Comparison of ENCODE assay signal across 9 cellular contexts in genomic region chr16:88882358-88883030, GRCh38. TPM values are rescaled to one million over a fixed set of nuclear protein-coding genes. Genes with fewer than 3 reads are reported as not detected.
DNase-seq lines count a peak whose midpoint lies in the region; ATAC-seq and TF ChIP-seq lines count a peak whose summit lies in the region.
"Had no signal": no experiment of that assay in that cellular context is flagged by ENCODE, and none has a peak within 500 bp of the region (broad histone marks: within the 10 kb centered on the region; RNA-seq: fewer than 3 reads in every experiment).

No MANE protein-coding gene starts in this region.

- H3K4me3 ChIP-seq in LNCaP clone FGC (ENCODE audit: low read depth, low read length) (no peak overlapping the region), trophoblast cell (ENCODE audit: low read depth, low read length) (peak overlapping the region; percentile 64), H7 (ENCODE audit: insufficient read depth, low read depth, low read length) (no peak overlapping the region)

- POLR2A ChIA-PET in activated CD4-positive, alpha-beta T cell treated with anti-CD3 and anti-CD28 coated beads for 36 hours (lab: Charles Lee) = no interaction called here

- H3K79me1 ChIP-seq in trophoblast cell (ENCODE audit: low read length) = no peaks in the 10 kb centered on the region

- intact Hi-C loops in activated CD4-positive, alpha-beta T cell treated with anti-CD3 and anti-CD28 coated beads for 36 hours (cut with DNase I, micrococcal nuclease) = no loop called here

- DNase-seq in activated CD4-positive, alpha-beta T cell treated with anti-CD3 and anti-CD28 coated beads for 36 hours = peak; percentile 27
- no peak for DNase-seq in activated CD4-positive, alpha-beta T cell treated with anti-CD3 and anti-CD28 coated beads, Interleukin-2, amount 50 U/mL, for 48 hours
- DNase-seq in LNCaP clone FGC (ENCODE audit: low read depth) (peak; percentile 58), trophoblast cell (no peak), putamen (ENCODE audit: low spot score) (no peak), H7 (no peak), GM13977 (ENCODE audit: low spot score) (no peak)
- DNase-seq: NCI-H1048 had no signal

- WGBS in trophoblast cell (ENCODE audit: extremely low coverage, insufficient coverage, insufficient read length) = no CpG with 5 or more reads among the region's 26 CpGs

- H3K27me3 ChIP-seq in trophoblast cell (ENCODE audit: insufficient read depth, low read length) (no peaks in the 10 kb centered on the region), H7 (ENCODE audit: control insufficient read depth, insufficient read depth, low read length) (no peaks in the 10 kb centered on the region)

- H3K14ac ChIP-seq in trophoblast cell (ENCODE audit: low read length) = no peak overlapping the region

- no peaks in the 10 kb centered on the region for H3K79me2 ChIP-seq in trophoblast cell (ENCODE audit: control insufficient read depth, insufficient read depth, low read length, poor library complexity)

- TF ChIP-seq CTCF in LNCaP clone FGC (IDR thresholded peaks at IDR 0.05; ENCODE audit: control insufficient read depth, extremely low read depth, insufficient read depth) (no peak), GM13977 (IDR thresholded peaks at IDR 0.05; ENCODE audit: extremely low read depth, insufficient read depth, missing control alignments) (no peak)

- no peak overlapping the region for H3K4ac ChIP-seq in trophoblast cell (ENCODE audit: low read depth, low read length)

- H3K27me3 Mint-ChIP-seq in activated CD4-positive, alpha-beta T cell treated with anti-CD3 and anti-CD28 coated beads for 36 hours = no peaks in the 10 kb centered on the region
- no peaks in the 10 kb centered on the region for H3K27me3 Mint-ChIP-seq in activated T-helper 17 cell treated with anti-CD3 and anti-CD28 coated beads, Interleukin-2, amount 50 U/mL, for 72 hours

- no peak overlapping the region for H4K8ac ChIP-seq in trophoblast cell (ENCODE audit: low read depth, low read length)

- H2AFZ ChIP-seq in trophoblast cell (ENCODE audit: insufficient read depth, low read length, poor library complexity) = no peak overlapping the region

- H3K18ac ChIP-seq in trophoblast cell (ENCODE audit: low read length) = no peak overlapping the region

- H3K9ac ChIP-seq in trophoblast cell (ENCODE audit: low read length) = no peak overlapping the region

- H3K4me2 ChIP-seq in trophoblast cell (ENCODE audit: low read length) = no peak overlapping the region

- no peaks in the 10 kb centered on the region for H3K4me1 ChIP-seq in trophoblast cell (ENCODE audit: control insufficient read depth in 1 of 2, insufficient read depth in 2 of 2, low read length in 2 of 2)

- H3K36me3 Mint-ChIP-seq in activated CD4-positive, alpha-beta T cell treated with anti-CD3 and anti-CD28 coated beads for 36 hours (ENCODE audit: low read depth) = no peaks in the 10 kb centered on the region
- H3K36me3 Mint-ChIP-seq in activated T-helper 17 cell treated with anti-CD3 and anti-CD28 coated beads, Interleukin-2, amount 50 U/mL, for 72 hours (ENCODE audit: low read depth) = no peaks in the 10 kb centered on the region

- no peak for ATAC-seq in activated CD4-positive, alpha-beta T cell treated with anti-CD3 and anti-CD28 coated beads for 36 hours
- no peak for ATAC-seq in activated T-helper 17 cell treated with anti-CD3 and anti-CD28 coated beads, Interleukin-2, amount 50 U/mL, for 72 hours (replicated peaks)

- in situ Hi-C loops in GM13977 (cut with MboI; ENCODE audit: low pct_unique_long_range_greater_than_20kb, low sequenced_read_pairs, unreplicated experiment) = no loop called here

- H2AK5ac ChIP-seq in trophoblast cell (ENCODE audit: low read length) = no peak overlapping the region

- H2BK120ac ChIP-seq in trophoblast cell (ENCODE audit: insufficient read depth, low read length, poor library complexity) = no peak overlapping the region

- H3K36me3 ChIP-seq in trophoblast cell (ENCODE audit: control insufficient read depth in 1 of 2, insufficient read depth in 2 of 2, low read length in 2 of 2) = no peaks in the 10 kb centered on the region
- no peaks in the 10 kb centered on the region for H3K36me3 ChIP-seq in H7 (replicated peaks; ENCODE audit: control insufficient read depth, insufficient read depth, low read length)

- H2BK5ac ChIP-seq in trophoblast cell (ENCODE audit: low read depth, low read length, poor library complexity) = no peak overlapping the region

- H3K23ac ChIP-seq in trophoblast cell (ENCODE audit: low read length) = no peak overlapping the region

- no peak overlapping the region for H3K4me3 Mint-ChIP-seq in activated CD4-positive, alpha-beta T cell treated with anti-CD3 and anti-CD28 coated beads for 36 hours
- H3K4me3 Mint-ChIP-seq in activated T-helper 17 cell treated with anti-CD3 and anti-CD28 coated beads, Interleukin-2, amount 50 U/mL, for 72 hours = no peak overlapping the region

- H3K9me3 Mint-ChIP-seq in activated CD4-positive, alpha-beta T cell treated with anti-CD3 and anti-CD28 coated beads for 36 hours (ENCODE audit: low read depth) = no peaks in the 10 kb centered on the region
- no peaks in the 10 kb centered on the region for H3K9me3 Mint-ChIP-seq in activated T-helper 17 cell treated with anti-CD3 and anti-CD28 coated beads, Interleukin-2, amount 50 U/mL, for 72 hours

- H3K4me1 Mint-ChIP-seq in activated CD4-positive, alpha-beta T cell treated with anti-CD3 and anti-CD28 coated beads for 36 hours = no peaks in the 10 kb centered on the region
- H3K4me1 Mint-ChIP-seq in activated T-helper 17 cell treated with anti-CD3 and anti-CD28 coated beads, Interleukin-2, amount 50 U/mL, for 72 hours = no peaks in the 10 kb centered on the region

- no peak overlapping the region for H3K27ac ChIP-seq in trophoblast cell (ENCODE audit: low read depth, low read length)

- H3K9me3 ChIP-seq in trophoblast cell (ENCODE audit: insufficient read depth, low read depth, low read length) = peaks cover 10% of the 10 kb centered on the region

- no peak overlapping the region for H3K27ac Mint-ChIP-seq in activated CD4-positive, alpha-beta T cell treated with anti-CD3 and anti-CD28 coated beads for 36 hours
- peak overlapping the region; percentile 41 for H3K27ac Mint-ChIP-seq in activated T-helper 17 cell treated with anti-CD3 and anti-CD28 coated beads, Interleukin-2, amount 50 U/mL, for 72 hours

- no peak overlapping the region for H2BK12ac ChIP-seq in trophoblast cell (ENCODE audit: low read length)

- H4K91ac ChIP-seq in trophoblast cell (ENCODE audit: low read depth, low read length) = no peak overlapping the region

- H4K12ac ChIP-seq in trophoblast cell (ENCODE audit: low read depth, low read length) = no peak overlapping the region

- CTCF ChIA-PET in activated CD4-positive, alpha-beta T cell treated with anti-CD3 and anti-CD28 coated beads for 36 hours (lab: Charles Lee) = no interaction called here

RNA-seq across cellular contexts. Expression of gene PABPN1L, which starts 16.0 kb away (rescaled TPM):
- total RNA-seq in activated CD4-positive, alpha-beta T cell treated with anti-CD3 and anti-CD28 coated beads for 36 hours = not detected
- total RNA-seq in activated T-helper 17 cell treated with anti-CD3 and anti-CD28 coated beads, Interleukin-2, amount 50 U/mL, for 72 hours = not detected
- not detected in 2 replicates for polyA plus RNA-seq in trophoblast cell (2013)
- total RNA-seq in H7 (2014; rRNA removed; shearing (Covaris generic)) = not detected in 2 replicates

RNA-seq across cellular contexts. Expression of gene TRAPPC2L, which starts 25.6 kb away (rescaled TPM):
- 10 to 100 TPM; 43.3 to 50.7 TPM for total RNA-seq in activated CD4-positive, alpha-beta T cell treated with anti-CD3 and anti-CD28 coated beads for 36 hours
- 10 to 100 TPM; 51.1 to 73.9 TPM for total RNA-seq in activated T-helper 17 cell treated with anti-CD3 and anti-CD28 coated beads, Interleukin-2, amount 50 U/mL, for 72 hours
- 77.0 and 81.9 TPM in 2 replicates for polyA plus RNA-seq in trophoblast cell (2013)
- 56.2 and 56.6 TPM in 2 replicates for total RNA-seq in H7 (2014; rRNA removed; shearing (Covaris generic))

RNA-seq across cellular contexts. Expression of gene GALNS, which starts 25.7 kb away (rescaled TPM):
- total RNA-seq in activated CD4-positive, alpha-beta T cell treated with anti-CD3 and anti-CD28 coated beads for 36 hours = 10 to 100 TPM; 20.1 TPM
- total RNA-seq in activated T-helper 17 cell treated with anti-CD3 and anti-CD28 coated beads, Interleukin-2, amount 50 U/mL, for 72 hours = 10 to 100 TPM; 37.6 to 73.0 TPM
- polyA plus RNA-seq in trophoblast cell (2013) = 20.9 and 21.0 TPM in 2 replicates
- 6.7 and 17.1 TPM in 2 replicates for total RNA-seq in H7 (2014; rRNA removed; shearing (Covaris generic))

Comparison
In these comparisons a context has a peak if more than half of its experiments do, and no peak if none do; other contexts are left out.
1. DNase-seq: peak in activated CD4-positive, alpha-beta T cell treated with anti-CD3 and anti-CD28 coated beads for 36 hours (single experiment) and LNCaP clone FGC (single experiment); none in activated CD4-positive, alpha-beta T cell treated with anti-CD3 and anti-CD28 coated beads, Interleukin-2, amount 50 U/mL, for 48 hours (0 of 2), trophoblast cell (0 of 2), putamen (single experiment), H7 (single experiment) and GM13977 (single experiment).